In the genomic region with DNA sequence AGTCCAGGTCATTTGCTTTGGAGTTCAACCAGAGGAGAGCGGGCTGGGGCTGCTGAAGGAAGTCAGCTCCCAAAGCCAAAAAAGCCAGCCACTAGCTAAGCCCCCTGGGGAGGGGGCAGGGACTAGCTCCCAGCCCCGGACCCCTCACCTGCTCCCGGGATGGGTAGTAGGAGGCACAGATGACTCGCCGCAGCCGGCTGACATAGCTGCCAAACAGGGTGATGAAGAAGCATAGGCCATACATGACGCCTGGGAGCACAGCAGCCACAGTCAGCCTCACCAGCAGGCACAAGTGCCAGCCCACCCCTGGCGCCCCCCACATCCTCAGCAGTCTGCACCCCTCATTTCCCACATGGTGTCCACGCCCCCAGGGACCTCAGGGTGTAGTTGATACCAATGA, we compare ENCODE assay signal across 22 cellular contexts. TPM values are rescaled to one million over a fixed set of nuclear protein-coding genes. Genes with fewer than 3 reads are reported as not detected.
"Had no signal": no experiment of that assay in that cellular context is flagged by ENCODE, and none has a peak within 500 bp of the region (broad histone marks: within the 10 kb centered on the region; RNA-seq: fewer than 3 reads in every experiment).

No MANE protein-coding gene starts in this region.

- H2AFZ ChIP-seq: parathyroid adenoma had no signal

- H3K4me3 ChIP-seq: left ventricle myocardium inferior, stomach, testis, upper lobe of right lung had no signal

- ATAC-seq: naive thymus-derived CD8-positive, alpha-beta T cell; upper lobe of right lung; WTC11 had no signal

- H3K27ac ChIP-seq: left ventricle myocardium inferior, neutrophil, parathyroid adenoma, stomach, testis, upper lobe of right lung had no signal

- FAIRE-seq: astrocyte, TTC549 had no signal

- H3K36me3 ChIP-seq: left ventricle myocardium inferior, neutrophil, stomach, upper lobe of right lung had no signal

- H3K9me3 ChIP-seq: left ventricle myocardium inferior, neutrophil, stomach, testis, upper lobe of right lung had no signal

- H3K79me2 ChIP-seq: parathyroid adenoma had no signal

- DNase-seq: activated CD4-positive, alpha-beta memory T cell treated with anti-CD3 and anti-CD28 coated beads, Interleukin-2, amount 10 ng/mL, durations not matched to agents 7 days and 5 days; activated CD4-positive, alpha-beta T cell treated with anti-CD3 and anti-CD28 coated beads for 4 hours; activated naive CD4-positive, alpha-beta T cell treated with anti-CD3 and anti-CD28 coated beads, Interleukin-2, amount 10 ng/mL, durations not matched to agents 7 days and 5 days; activated T-cell treated with anti-CD3 and anti-CD28 coated beads, Interleukin-2, amount 50 U/mL, for 24 hours; dermis blood vessel endothelial cell; left ventricle myocardium inferior; naive thymus-derived CD8-positive, alpha-beta T cell; stimulated activated CD4-positive, alpha-beta T cell treated with anti-CD3 and anti-CD28 coated beads, Interleukin-1b, Interleukin-23, amount 100 ng/mL, for 48 hours; stomach; testis; upper lobe of right lung had no signal

- H3K27me3 ChIP-seq: neutrophil, stomach, testis, upper lobe of right lung had no signal

- H3K4me1 ChIP-seq: parathyroid adenoma, testis, upper lobe of right lung had no signal

RNA-seq across cellular contexts. Expression of a gene that starts 7.4 kb away (rescaled TPM):
- total RNA-seq: left ventricle myocardium inferior had no signal
- polyA plus RNA-seq: naive thymus-derived CD8-positive, alpha-beta T cell had no signal

RNA-seq across cellular contexts. Expression of a gene that starts 7.5 kb away (rescaled TPM):
- total RNA-seq: activated CD4-positive, alpha-beta memory T cell treated with anti-CD3 and anti-CD28 coated beads, Interleukin-2, amount 10 ng/mL, durations not matched to agents 7 days and 5 days; astrocyte; chondrocyte; dermis blood vessel endothelial cell; epithelial cell of proximal tubule; left ventricle myocardium inferior; mucosa of gallbladder; naive thymus-derived CD8-positive, alpha-beta T cell; T-helper 2 cell treated with Interferon-gamma antibody and Interleukin-4, amounts not matched to agents 100 ng/mL and 5 ng/mL, for 36 hours; upper lobe of right lung had no signal
- polyA plus RNA-seq: adipose tissue; keratinocyte; naive thymus-derived CD8-positive, alpha-beta T cell had no signal

RNA-seq across cellular contexts. Expression of a gene that starts 32.8 kb away (rescaled TPM):
- total RNA-seq: astrocyte, dermis blood vessel endothelial cell, epithelial cell of proximal tubule, left ventricle myocardium inferior, mucosa of gallbladder, upper lobe of right lung had no signal
- polyA plus RNA-seq: adipose tissue; keratinocyte; naive thymus-derived CD8-positive, alpha-beta T cell; stomach had no signal
